ENCODE assay signal across 8 cellular contexts in genomic region chr18:51029694-51030536, GRCh38. TPM values are rescaled to one million over a fixed set of nuclear protein-coding genes. Genes with fewer than 3 reads are reported as not detected.
DNase-seq lines count a peak whose midpoint lies in the region; ATAC-seq and TF ChIP-seq lines count a peak whose summit lies in the region.

SMAD4 (plus strand) TSS chr18:51030213; CDS start chr18:51047047, 16,834 bp downstream.

- H3K36me3 ChIP-seq in heart right ventricle, result peaks cover 0 to 31% (median 6%) of the 10 kb centered on the region in 9 donors
- peaks cover 0 to 16% (median 2%) of the 10 kb centered on the region in 4 donors for H3K36me3 ChIP-seq in upper lobe of left lung

- no peak for TF ChIP-seq CTCF in GM13977 (IDR thresholded peaks at IDR 0.05; ENCODE audit: extremely low read depth, insufficient read depth, missing control alignments)
- no peak for TF ChIP-seq CTCF in heart right ventricle (IDR thresholded peaks at IDR 0.05)
- TF ChIP-seq CTCF in upper lobe of left lung (IDR thresholded peaks at IDR 0.05), result peak in 3 of 6 experiments; percentile 6 to 19 (median 10)

- H3K4me1 Mint-ChIP-seq in T-helper 1 cell treated with Interleukin-12 subunit alpha and Interleukin-12 subunit beta and Interleukin-4 antibody, amounts not matched to agents 30 μg/mL and 1 μg/mL, for 36 hours (ENCODE audit: low read depth), result peaks cover 53% of the 10 kb centered on the region

- H3K9me3 ChIP-seq in heart right ventricle (no peaks in the 10 kb centered on the region), upper lobe of left lung (no peaks in the 10 kb centered on the region)

- H3K4me3 ChIP-seq in heart right ventricle (peak within 1 kb of the TSS; percentile 70 to 94 (median 81)), upper lobe of left lung (peak within 1 kb of the TSS; percentile 64 to 96 (median 78))

- H3K4me3 Mint-ChIP-seq in T-helper 1 cell treated with Interleukin-12 subunit alpha and Interleukin-12 subunit beta and Interleukin-4 antibody, amounts not matched to agents 30 μg/mL and 1 μg/mL, for 36 hours, result peak within 1 kb of the TSS; percentile 98

- peaks cover 2 to 85% (median 54%) of the 10 kb centered on the region in 9 donors for H3K4me1 ChIP-seq in heart right ventricle
- peaks cover 15 to 59% (median 51%) of the 10 kb centered on the region in 4 donors for H3K4me1 ChIP-seq in upper lobe of left lung

- intact Hi-C loops in heart right ventricle (cut with DNase I), result loop anchor here in 7 of 10 donors (2.0 to 10.0 kb wide), 6 partner anchors 63 to 165 kb away; partner anchors contain the start of genes ELAC1 (in 5 of the 7), ME2 (in 2 of the 7) and MEX3C (in 2 of the 7)
- intact Hi-C loops in posterior vena cava (cut with DNase I), result no loop called here

- DNase-seq in GM13977 (ENCODE audit: low spot score), result peak; percentile 96
- DNase-seq in NCI-H146 treated with DMSO at 0.1 percent for 48 hours (lab: John Stamatoyannopoulos, UW; ENCODE audit: unreplicated experiment), result peak; percentile 98
- DNase-seq in amniotic stem cell (lab: John Stamatoyannopoulos, UW), result peak; percentile 49
- peak; percentile 97 to 98 for DNase-seq in heart right ventricle
- DNase-seq in posterior vena cava (ENCODE audit: low spot score), result peak; percentile 99
- DNase-seq in upper lobe of left lung, result peak; percentile 95 to 98

- in situ Hi-C loops in GM13977 (cut with MboI; ENCODE audit: low pct_unique_long_range_greater_than_20kb, low sequenced_read_pairs, unreplicated experiment), result loop anchor here (25.0 kb wide), 1 partner anchor 193 kb away; no protein-coding TSS in a partner anchor

- 0% methylated on average over 76 to 77 of the region's 79 CpGs for WGBS in heart right ventricle, 2 donors
- WGBS in upper lobe of left lung, 2 donors, result 2% methylated on average over 17 to 32 of the region's 79 CpGs

- H3K36me3 Mint-ChIP-seq in T-helper 1 cell treated with Interleukin-12 subunit alpha and Interleukin-12 subunit beta and Interleukin-4 antibody, amounts not matched to agents 30 μg/mL and 1 μg/mL, for 36 hours (ENCODE audit: low read depth), result peaks cover 23% of the 10 kb centered on the region

- H3K9me3 Mint-ChIP-seq in T-helper 1 cell treated with Interleukin-12 subunit alpha and Interleukin-12 subunit beta and Interleukin-4 antibody, amounts not matched to agents 30 μg/mL and 1 μg/mL, for 36 hours, result no peaks in the 10 kb centered on the region

- peak in 1 of 4 donors; percentile 3 for TF ChIP-seq EP300 in upper lobe of left lung (IDR thresholded peaks at IDR 0.05)

- no peaks in the 10 kb centered on the region for H3K27me3 Mint-ChIP-seq in T-helper 1 cell treated with Interleukin-12 subunit alpha and Interleukin-12 subunit beta and Interleukin-4 antibody, amounts not matched to agents 30 μg/mL and 1 μg/mL, for 36 hours (ENCODE audit: low read depth)

- ATAC-seq in HG02884 (IDR thresholded peaks at IDR 0.05; ENCODE audit: unreplicated experiment), result peak; percentile 66
- ATAC-seq in heart right ventricle, result peak; percentile 95 to 99 (median 97)
- peak; percentile 98 for ATAC-seq in upper lobe of left lung (ENCODE audit: low FRiP score in 2 of 2)

- peak in 3 of 4 donors; percentile 79 to 98 (median 95) for TF ChIP-seq POLR2A in upper lobe of left lung (IDR thresholded peaks at IDR 0.05)

- H3K27ac ChIP-seq in heart right ventricle (peak within 1 kb of the TSS; percentile 94 to 100 (median 98)), upper lobe of left lung (peak within 1 kb of the TSS; percentile 96 to 99 (median 99))

- H3K27me3 ChIP-seq in heart right ventricle (no peaks in the 10 kb centered on the region), upper lobe of left lung (no peaks in the 10 kb centered on the region)

- peak within 1 kb of the TSS; percentile 98 for H3K27ac Mint-ChIP-seq in T-helper 1 cell treated with Interleukin-12 subunit alpha and Interleukin-12 subunit beta and Interleukin-4 antibody, amounts not matched to agents 30 μg/mL and 1 μg/mL, for 36 hours

RNA-seq across cellular contexts. Expression of gene SMAD4, which starts in this region (rescaled TPM):
- 100 to 1,000 TPM in 2 of 10 donors, 10 to 100 TPM in 8; 78.4 to 110 (median 86.9) TPM for total RNA-seq in heart right ventricle
- 10 to 100 TPM; 11.7 to 20.3 TPM for polyA plus RNA-seq in heart right ventricle
- 100 to 1,000 TPM; 104 to 122 TPM for total RNA-seq in posterior vena cava
- 100 to 1,000 TPM in 4 of 6 donors, 10 to 100 TPM in 2; 94.7 to 140 (median 107) TPM for total RNA-seq in upper lobe of left lung

Comparison
In these comparisons a context has a peak if more than half of its experiments do, and no peak if none do; other contexts are left out.
1. Peak in every context shown above with its lines: DNase-seq, ATAC-seq, H3K4me3 ChIP-seq and H3K27ac ChIP-seq.
2. DNase-seq: peak in every context shown above with its lines; median percentile 99 in posterior vena cava; 98 in NCI-H146 treated with DMSO at 0.1 percent for 48 hours; 98 in heart right ventricle; 96 in upper lobe of left lung; 96 in GM13977; 49 in amniotic stem cell.
3. intact Hi-C loops: an anchor here in heart right ventricle (2.0 to 10.0 kb wide); none called in posterior vena cava.